ENCODE assay signal across 25 cellular contexts in the genomic region with DNA sequence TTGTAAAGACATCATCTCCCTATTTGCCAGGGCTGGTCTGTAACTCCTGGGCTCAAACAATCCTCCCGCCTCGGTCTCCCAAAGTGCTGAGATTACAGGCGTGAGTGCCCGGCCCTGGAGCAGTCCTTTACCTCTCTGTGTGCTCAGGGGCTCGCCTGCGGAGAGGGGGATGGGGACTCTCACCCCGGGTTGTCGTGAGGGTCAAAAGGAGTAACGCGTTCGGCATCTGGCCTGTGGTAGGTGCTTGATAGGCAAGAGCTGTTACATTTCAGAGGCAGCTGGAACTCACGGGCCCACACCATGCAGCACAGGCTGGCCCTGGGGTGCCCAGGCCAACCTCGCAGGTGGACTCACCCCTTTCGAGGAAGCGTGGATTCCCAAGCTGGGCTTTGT. TPM values are rescaled to one million over a fixed set of nuclear protein-coding genes. Genes with fewer than 3 reads are reported as not detected.
"Had no signal": no experiment of that assay in that cellular context is flagged by ENCODE, and none has a peak within 500 bp of the region (broad histone marks: within the 10 kb centered on the region; RNA-seq: fewer than 3 reads in every experiment).

No MANE protein-coding gene starts in this region.

- H3K27ac Mint-ChIP-seq: activated B cell treated with CpG ODN at 0.5 μM for 24 hours; activated CD4-positive, alpha-beta memory T cell treated with anti-CD3 and anti-CD28 coated beads for 36 hours; activated naive CD4-positive, alpha-beta T cell treated with anti-CD3 and anti-CD28 coated beads, Interleukin-2, amount 10 ng/mL, durations not matched to agents 7 days and 5 days; activated T-helper 17 cell treated with anti-CD3 and anti-CD28 coated beads, Interleukin-2, amount 50 U/mL, for 72 hours; dendritic cell treated with granulocyte-macrophage colony-stimulating factor and Interleukin-4, amounts not matched to agents 40 ng/mL and 50 ng/mL, for 4 days; immature natural killer cell; natural killer cell; T-cell had no signal

- DNase-seq: activated B cell treated with CpG ODN at 0.5 μM for 24 hours; activated CD4-positive, alpha-beta memory T cell treated with anti-CD3 and anti-CD28 coated beads for 36 hours; activated CD4-positive, alpha-beta T cell treated with anti-CD3 and anti-CD28 coated beads for 4 hours; activated naive CD4-positive, alpha-beta T cell treated with anti-CD3 and anti-CD28 coated beads, Interleukin-2, amount 10 ng/mL, durations not matched to agents 7 days and 5 days; activated T-cell treated with anti-CD3 and anti-CD28 coated beads for 4 hours; cerebellar nuclear complex; effector memory CD8-positive, alpha-beta T cell; immature natural killer cell; lower lobe of right lung; natural killer cell; SK-N-SH; stimulated activated CD4-positive, alpha-beta T cell treated with anti-CD3 and anti-CD28 coated beads, Interleukin-12 subunit alpha, Interleukin-12 subunit beta, amount 100 ng/mL, for 4 hours; stimulated activated CD4-positive, alpha-beta T cell treated with anti-CD3 and anti-CD28 coated beads, Interleukin-1b, Interleukin-23, amount 100 ng/mL, for 48 hours; stimulated activated naive CD4-positive, alpha-beta T cell treated with Interleukin-2 at 50 U/mL for 16 hours; T-cell; uterus had no signal

- H3K36me3 Mint-ChIP-seq: activated CD4-positive, alpha-beta memory T cell treated with anti-CD3 and anti-CD28 coated beads for 36 hours; activated naive CD4-positive, alpha-beta T cell treated with anti-CD3 and anti-CD28 coated beads, Interleukin-2, amount 10 ng/mL, durations not matched to agents 7 days and 5 days; immature natural killer cell; natural killer cell; T-cell had no signal

- H3K9me3 ChIP-seq: breast epithelium, gastroesophageal sphincter, heart left ventricle, lower lobe of right lung, neutrophil, pancreas, SK-N-SH, tibial nerve, uterus had no signal

- H3K4me1 ChIP-seq: breast epithelium, gastroesophageal sphincter, pancreas, tibial nerve, uterus had no signal

- H3K4me3 ChIP-seq: breast epithelium, gastroesophageal sphincter, heart left ventricle, lower lobe of right lung, pancreas, tibial nerve, uterus had no signal

- H3K36me3 ChIP-seq: breast epithelium, gastroesophageal sphincter, heart left ventricle, lower lobe of right lung, neutrophil, pancreas, tibial nerve, uterus had no signal

- ATAC-seq: activated T-helper 17 cell treated with anti-CD3 and anti-CD28 coated beads, Interleukin-2, amount 50 U/mL, for 72 hours; effector memory CD8-positive, alpha-beta T cell; gastroesophageal sphincter; lower lobe of right lung; natural killer cell; pancreas; T-cell had no signal

- H3K27ac ChIP-seq: breast epithelium, epithelial cell of prostate, lower lobe of right lung, neutrophil, pancreas, tibial nerve, uterus had no signal

- H3K27me3 ChIP-seq: breast epithelium, neutrophil, pancreas, tibial nerve, uterus had no signal

- H3K9me3 Mint-ChIP-seq: activated B cell treated with CpG ODN at 0.5 μM for 24 hours; activated CD4-positive, alpha-beta memory T cell treated with anti-CD3 and anti-CD28 coated beads for 36 hours; activated naive CD4-positive, alpha-beta T cell treated with anti-CD3 and anti-CD28 coated beads, Interleukin-2, amount 10 ng/mL, durations not matched to agents 7 days and 5 days; activated T-helper 17 cell treated with anti-CD3 and anti-CD28 coated beads, Interleukin-2, amount 50 U/mL, for 72 hours; dendritic cell treated with granulocyte-macrophage colony-stimulating factor and Interleukin-4, amounts not matched to agents 40 ng/mL and 50 ng/mL, for 4 days; effector memory CD8-positive, alpha-beta T cell; immature natural killer cell; natural killer cell had no signal

- H3K9ac ChIP-seq: SK-N-SH had no signal

RNA-seq across cellular contexts. Expression of gene DOC2B, which starts 46.8 kb away (rescaled TPM):
- total RNA-seq: activated B cell treated with CpG ODN at 0.5 μM for 24 hours had no signal
- polyA plus RNA-seq: immature natural killer cell had no signal
